ENCODE assay signal across 7 cellular contexts in genomic region chr21:37282602-37283001, GRCh38. TPM values are rescaled to one million over a fixed set of nuclear protein-coding genes. Genes with fewer than 3 reads are reported as not detected.
DNase-seq lines count a peak whose midpoint lies in the region; ATAC-seq, FAIRE-seq and TF ChIP-seq lines count a peak whose summit lies in the region.
"Not testable (repeated sequence)": the region's sequence is repeated elsewhere in the genome, so short reads cannot be mapped to it uniquely, and the experiment has no call there.

No MANE protein-coding gene starts in this region.

- not testable (repeated sequence) for H3K27ac ChIP-seq in HepG2 (ENCODE audit: extremely low read length, insufficient read depth, low read length)

- H4K20me1 ChIP-seq in HepG2 (ENCODE audit: insufficient read depth, low read length): not testable (repeated sequence)

- TF ChIP-seq EP300 in HepG2 (IDR thresholded peaks at IDR 0.05; ENCODE audit: low read depth in 2 of 2, low read length in 2 of 2); HepG2 (CRISPR knock-in tag; IDR thresholded peaks at IDR 0.05; ENCODE audit: borderline replicate concordance): not testable (repeated sequence)

- not testable (repeated sequence) for DNase-seq in Caco-2; activated T-helper 2 cell treated with anti-CD3 and anti-CD28 coated beads, Interferon-gamma antibody, Interleukin-2, Interleukin-4, amounts not matched to agents 10 μg/mL and 5 μg/mL and 100 μg/mL, durations not matched to agents 14 hours and 24 hours and 36 hours (ENCODE audit: low spot score); central memory CD8-positive, alpha-beta T cell (ENCODE audit: low spot score in 2 of 2); HepG2 (ENCODE audit: low spot score)
- DNase-seq in T-cell (peak in 8 of 34 experiments; percentile 3 to 27 (median 14)), osteocyte (ENCODE audit: extremely low spot score, unreplicated experiment) (peak; percentile 59)
- DNase-seq in activated CD4-positive, alpha-beta memory T cell treated with anti-CD3 and anti-CD28 coated beads for 36 hours: peak; percentile 17

- not testable (repeated sequence) for H3K27me3 ChIP-seq in Caco-2 (replicated peaks; ENCODE audit: control insufficient read depth, insufficient read depth, low read length)
- peaks cover 0 to 13% of the 10 kb centered on the region in 2 experiments; a peak in 2 of 5 replicates for H3K27me3 ChIP-seq in HepG2 (ENCODE audit: control insufficient read depth in 1 of 2, insufficient read depth in 2 of 2, low read length in 2 of 2)

- H3K4me1 ChIP-seq in Caco-2; HepG2 (ENCODE audit: insufficient read depth, low read length): not testable (repeated sequence)

- not testable (repeated sequence) for H2AFZ ChIP-seq in HepG2 (ENCODE audit: low read length)

- H3K36me3 ChIP-seq in Caco-2 (ENCODE audit: control insufficient read depth, insufficient read depth, low read length); HepG2 (replicated peaks in 1 of 2; ENCODE audit: control insufficient read depth in 1 of 2, insufficient read depth in 2 of 2, low read length in 2 of 2): not testable (repeated sequence)

- WGBS in HepG2 (ENCODE audit: low lambda C conversion rate): 29% methylated on average over 9 of the region's 10 CpGs

- ATAC-seq in T-cell (replicated peaks in 1 of 4): peak in 1 of 4 experiments; percentile 47
- ATAC-seq in central memory CD8-positive, alpha-beta T cell (replicated peaks; ENCODE audit: extremely low read depth, poor library complexity, severe bottlenecking): peak; percentile 36
- ATAC-seq in HepG2: not testable (repeated sequence)

- not testable (repeated sequence) for TF ChIP-seq POLR2A in HepG2 (IDR thresholded peaks at IDR 0.05; ENCODE audit: insufficient read depth in 1 of 2, low read depth in 2 of 2, low read length in 2 of 2)

- BruUV-seq in Caco-2 (replicated peaks; lab: Mats Ljungman, UMichigan); HepG2 (replicated peaks; lab: Mats Ljungman, UMichigan): not testable (repeated sequence)

- not testable (repeated sequence) for H3K4me2 ChIP-seq in HepG2 (ENCODE audit: low read depth, low read length)

- H3K4me3 Mint-ChIP-seq in Caco-2 (ENCODE audit: unreplicated experiment): peak overlapping the region; percentile 71
- peak overlapping the region; percentile 77 to 93 (median 80) for H3K4me3 Mint-ChIP-seq in T-cell
- H3K4me3 Mint-ChIP-seq in activated CD4-positive, alpha-beta memory T cell treated with anti-CD3 and anti-CD28 coated beads for 36 hours: peak overlapping the region; percentile 51
- peak overlapping the region; percentile 71 for H3K4me3 Mint-ChIP-seq in activated T-helper 2 cell treated with anti-CD3 and anti-CD28 coated beads, Interferon-gamma antibody, Interleukin-2, Interleukin-4, amounts not matched to agents 10 μg/mL and 5 μg/mL and 100 μg/mL, durations not matched to agents 14 hours and 24 hours and 36 hours (ENCODE audit: low read depth)
- H3K4me3 Mint-ChIP-seq in central memory CD8-positive, alpha-beta T cell: peak overlapping the region; percentile 79
- not testable (repeated sequence) for H3K4me3 Mint-ChIP-seq in osteocyte (ENCODE audit: unreplicated experiment)

- in situ Hi-C loops in HepG2 (cut with HindIII; ENCODE audit: extremely low pct_ligation_motif_present, low pct_unique_long_range_greater_than_20kb): not testable (repeated sequence)

- CTCF ChIA-PET in Caco-2 (lab: Charles Lee); T-cell (lab: Charles Lee); activated CD4-positive, alpha-beta memory T cell treated with anti-CD3 and anti-CD28 coated beads for 36 hours (lab: Charles Lee); HepG2 (lab: Yijun Ruan, JAX; ENCODE audit: low intra/inter-chr PET ratio, low total read pairs): not testable (repeated sequence)

- not testable (repeated sequence) for H3K79me2 ChIP-seq in HepG2 (ENCODE audit: insufficient read depth, low read length)

- H3K4me1 Mint-ChIP-seq in Caco-2 (ENCODE audit: low read depth, unreplicated experiment); activated CD4-positive, alpha-beta memory T cell treated with anti-CD3 and anti-CD28 coated beads for 36 hours (ENCODE audit: low read depth); activated T-helper 2 cell treated with anti-CD3 and anti-CD28 coated beads, Interferon-gamma antibody, Interleukin-2, Interleukin-4, amounts not matched to agents 10 μg/mL and 5 μg/mL and 100 μg/mL, durations not matched to agents 14 hours and 24 hours and 36 hours (ENCODE audit: low read depth); osteocyte (ENCODE audit: unreplicated experiment): not testable (repeated sequence)
- H3K4me1 Mint-ChIP-seq in T-cell: peaks cover 0 to 13% (median 6%) of the 10 kb centered on the region in 3 donors
- peaks cover 12% of the 10 kb centered on the region for H3K4me1 Mint-ChIP-seq in central memory CD8-positive, alpha-beta T cell

- TF ChIP-seq RAD21 in HepG2 (CRISPR knock-in tag; IDR thresholded peaks at IDR 0.05): not testable (repeated sequence)

- H3K27me3 Mint-ChIP-seq in Caco-2 (ENCODE audit: insufficient read depth, unreplicated experiment); T-cell; activated CD4-positive, alpha-beta memory T cell treated with anti-CD3 and anti-CD28 coated beads for 36 hours; activated T-helper 2 cell treated with anti-CD3 and anti-CD28 coated beads, Interferon-gamma antibody, Interleukin-2, Interleukin-4, amounts not matched to agents 10 μg/mL and 5 μg/mL and 100 μg/mL, durations not matched to agents 14 hours and 24 hours and 36 hours (ENCODE audit: low read depth); central memory CD8-positive, alpha-beta T cell; osteocyte (ENCODE audit: unreplicated experiment): not testable (repeated sequence)

- H3K9ac ChIP-seq in HepG2 (ENCODE audit: insufficient read depth, low read depth, low read length): not testable (repeated sequence)

- not testable (repeated sequence) for TF ChIP-seq CTCF in Caco-2 (IDR thresholded peaks at IDR 0.05; ENCODE audit: insufficient read depth in 1 of 2, low read depth in 1 of 2, low read length in 1 of 2, severe bottlenecking in 1 of 2, unreplicated experiment in 1 of 2); HepG2 (CRISPR knock-in tag; IDR thresholded peaks at IDR 0.05); osteocyte (IDR thresholded peaks at IDR 0.05)

- not testable (repeated sequence) for FAIRE-seq in HepG2 (lab: Jason Lieb, UNC)

- POLR2A ChIA-PET in Caco-2 (lab: Charles Lee); T-cell (lab: Charles Lee); activated CD4-positive, alpha-beta memory T cell treated with anti-CD3 and anti-CD28 coated beads for 36 hours (lab: Charles Lee): not testable (repeated sequence)
- POLR2A ChIA-PET in HepG2 (lab: Yijun Ruan, JAX): interaction anchor here (0.7 to 1.4 kb wide), 2 partner anchors 15 kb away, joined by 3 to 4 read pairs; partner anchors contain the start of gene VPS26C

- not testable (repeated sequence) for H3K4me3 ChIP-seq in Caco-2 (ENCODE audit: low read depth, low read length); HepG2 (replicated peaks in 1 of 3; ENCODE audit: insufficient read depth in 1 of 3, low read depth in 2 of 3, low read length in 3 of 3)

- intact Hi-C loops in Caco-2 (cut with micrococcal nuclease; ENCODE audit: unreplicated experiment); activated CD4-positive, alpha-beta memory T cell treated with anti-CD3 and anti-CD28 coated beads for 36 hours (cut with micrococcal nuclease); activated T-helper 2 cell treated with anti-CD3 and anti-CD28 coated beads, Interferon-gamma antibody, Interleukin-2, Interleukin-4, amounts not matched to agents 10 μg/mL and 5 μg/mL and 100 μg/mL, durations not matched to agents 14 hours and 24 hours and 36 hours (cut with micrococcal nuclease); HepG2 (cut with micrococcal nuclease; ENCODE audit: unreplicated experiment): not testable (repeated sequence)

- H3K27ac Mint-ChIP-seq in Caco-2 (ENCODE audit: unreplicated experiment); activated T-helper 2 cell treated with anti-CD3 and anti-CD28 coated beads, Interferon-gamma antibody, Interleukin-2, Interleukin-4, amounts not matched to agents 10 μg/mL and 5 μg/mL and 100 μg/mL, durations not matched to agents 14 hours and 24 hours and 36 hours; osteocyte (ENCODE audit: unreplicated experiment): not testable (repeated sequence)
- peak overlapping the region; percentile 24 to 66 for H3K27ac Mint-ChIP-seq in T-cell
- peak overlapping the region; percentile 19 for H3K27ac Mint-ChIP-seq in activated CD4-positive, alpha-beta memory T cell treated with anti-CD3 and anti-CD28 coated beads for 36 hours
- peak overlapping the region; percentile 74 for H3K27ac Mint-ChIP-seq in central memory CD8-positive, alpha-beta T cell (ENCODE audit: low read depth)

- not testable (repeated sequence) for H3K9me3 Mint-ChIP-seq in Caco-2 (ENCODE audit: unreplicated experiment); T-cell; activated CD4-positive, alpha-beta memory T cell treated with anti-CD3 and anti-CD28 coated beads for 36 hours; activated T-helper 2 cell treated with anti-CD3 and anti-CD28 coated beads, Interferon-gamma antibody, Interleukin-2, Interleukin-4, amounts not matched to agents 10 μg/mL and 5 μg/mL and 100 μg/mL, durations not matched to agents 14 hours and 24 hours and 36 hours; central memory CD8-positive, alpha-beta T cell; osteocyte (ENCODE audit: unreplicated experiment)

- not testable (repeated sequence) for H3K9me3 ChIP-seq in Caco-2; HepG2 (ENCODE audit: low read length)

- not testable (repeated sequence) for H3K36me3 Mint-ChIP-seq in Caco-2 (ENCODE audit: insufficient read depth, unreplicated experiment); T-cell; activated CD4-positive, alpha-beta memory T cell treated with anti-CD3 and anti-CD28 coated beads for 36 hours; activated T-helper 2 cell treated with anti-CD3 and anti-CD28 coated beads, Interferon-gamma antibody, Interleukin-2, Interleukin-4, amounts not matched to agents 10 μg/mL and 5 μg/mL and 100 μg/mL, durations not matched to agents 14 hours and 24 hours and 36 hours (ENCODE audit: low read depth); central memory CD8-positive, alpha-beta T cell (ENCODE audit: insufficient read depth); osteocyte (ENCODE audit: unreplicated experiment)

RNA-seq across cellular contexts. Expression of gene VPS26C, which starts 15.5 kb away (rescaled TPM):
- 37.9 and 40.5 TPM in 2 replicates for total RNA-seq in Caco-2 (2022)
- total RNA-seq in T-cell: 10 to 100 TPM; 47.8 to 62.7 (median 57.5) TPM
- total RNA-seq in activated CD4-positive, alpha-beta memory T cell treated with anti-CD3 and anti-CD28 coated beads for 36 hours: 10 to 100 TPM; 50.3 to 57.2 TPM
- total RNA-seq in activated T-helper 2 cell treated with anti-CD3 and anti-CD28 coated beads, Interferon-gamma antibody, Interleukin-2, Interleukin-4, amounts not matched to agents 10 μg/mL and 5 μg/mL and 100 μg/mL, durations not matched to agents 14 hours and 24 hours and 36 hours: 58.0 and 59.4 TPM in 2 replicates
- total RNA-seq in HepG2 (2016; rRNA removed; fragmentation: Illumina TruSeq; extraction: Trizol): 39.7 and 54.6 TPM in 2 replicates
- 13.7 and 15.5 TPM in 2 replicates for total RNA-seq in HepG2 (2016; cell fraction: cytosol; rRNA removed; fragmentation: Illumina TruSeq; extraction: Trizol; ENCODE audit: low read depth)
- total RNA-seq in HepG2 (2016; cell fraction: insoluble cytoplasmic fraction; rRNA removed; fragmentation: Illumina TruSeq; extraction: Trizol): 42.0 and 53.2 TPM in 2 replicates
- 29.4 and 31.5 TPM in 2 replicates for total RNA-seq in HepG2 (2016; cell fraction: membrane; rRNA removed; fragmentation: Illumina TruSeq; extraction: Trizol)
- 24.9 and 25.4 TPM in 2 replicates for total RNA-seq in HepG2 (2016; cell fraction: nucleus; rRNA removed; fragmentation: Illumina TruSeq; extraction: Trizol)
- 30.3 and 33.0 TPM in 2 replicates for polyA plus RNA-seq in HepG2 (2011; rRNA removed)
- 29.6 and 33.2 TPM in 2 replicates for polyA plus RNA-seq in HepG2 (2011; cell fraction: cytosol; rRNA removed)
- polyA plus RNA-seq in HepG2 (2011; cell fraction: nucleus; rRNA removed): 22.0 and 27.5 TPM in 2 replicates
- polyA plus RNA-seq in HepG2 (2012): 26.9 and 29.8 TPM in 2 replicates
- 13.6 and 14.5 TPM in 2 replicates for polyA plus RNA-seq in HepG2 (2016; cell fraction: cytosol; fragmentation: Illumina TruSeq; extraction: Trizol; ENCODE audit: low read depth)
- 50.1 and 51.4 TPM in 2 replicates for polyA plus RNA-seq in HepG2 (2016; cell fraction: insoluble cytoplasmic fraction; fragmentation: Illumina TruSeq; extraction: Trizol; ENCODE audit: low read depth)
- polyA plus RNA-seq in HepG2 (2016; cell fraction: membrane; fragmentation: Illumina TruSeq; extraction: Trizol; ENCODE audit: low read depth): 23.9 and 24.7 TPM in 2 replicates
- 25.4 and 29.7 TPM in 2 replicates for polyA plus RNA-seq in HepG2 (2016; cell fraction: nucleus; fragmentation: Illumina TruSeq; extraction: Trizol; ENCODE audit: insufficient read depth, low read depth)
- 23.9 and 31.1 TPM in 2 replicates for polyA minus RNA-seq in HepG2 (2011; rRNA and poly(A)+ RNA removed; ENCODE audit: low replicate concordance)
- polyA minus RNA-seq in HepG2 (2011; cell fraction: cytosol; rRNA and poly(A)+ RNA removed): 21.5 and 24.4 TPM in 2 replicates
- polyA minus RNA-seq in HepG2 (2011; cell fraction: nucleus; rRNA and poly(A)+ RNA removed): 38.5 and 44.3 TPM in 2 replicates
- 50.0 and 51.6 TPM in 2 replicates for total RNA-seq in osteocyte
